In genomic region chr22:17120281-17120680, GRCh38 we compare ENCODE assay signal across 8 cellular contexts. TPM values are rescaled to one million over a fixed set of nuclear protein-coding genes. Genes with fewer than 3 reads are reported as not detected.
A peak's percentile ranks its signal among the peaks of the same experiment; 100 is the strongest.
DNase-seq lines count a peak whose midpoint lies in the region; ATAC-seq, FAIRE-seq and TF ChIP-seq lines count a peak whose summit lies in the region.

No MANE protein-coding gene starts in this region.

- no peak overlapping the region for H3K27ac ChIP-seq in K562 (ENCODE audit: extremely low read depth, low read depth, low read length)

- no peak for TF ChIP-seq EP300 in K562 (IDR thresholded peaks at IDR 0.05; ENCODE audit: low read length)

- no peak overlapping the region for H3K4me2 ChIP-seq in K562 (ENCODE audit: insufficient read depth, low read length)

- no peak overlapping the region for H3K9ac ChIP-seq in K562 (ENCODE audit: insufficient read depth in 1 of 2, low read depth in 2 of 2, low read length in 2 of 2)

- FAIRE-seq in K562 (lab: Jason Lieb, UNC): no peak

- peaks cover 13% of the 10 kb centered on the region for H4K20me1 ChIP-seq in K562 (replicated peaks; ENCODE audit: control insufficient read depth, insufficient read depth, low read length)

- POLR2A ChIA-PET in K562 (lab: Yijun Ruan, JAX): no interaction called here

- H3K9me1 ChIP-seq in K562 (ENCODE audit: control insufficient read depth, insufficient read depth, low read length): no peaks in the 10 kb centered on the region

- no peak overlapping the region for H3K4me3 ChIP-seq in K562

- no peak for TF ChIP-seq CTCF in GM20000 (IDR thresholded peaks at IDR 0.05; ENCODE audit: extremely low read depth, missing control alignments)
- peak in 1 of 3 experiments; percentile 25; a peak in 1 of 6 replicates for TF ChIP-seq CTCF in K562 (IDR thresholded peaks at IDR 0.05 in 2 of 3, conservative IDR thresholded peaks at IDR 0.05 in 1 of 3; ENCODE audit: insufficient read depth in 2 of 3, low read depth in 1 of 3, low read length in 3 of 3)
- no peak for TF ChIP-seq CTCF in omental fat pad (IDR thresholded peaks at IDR 0.05)

- 21% methylated on average over 27 of the region's 45 CpGs for WGBS in K562 (ENCODE audit: insufficient coverage, low coverage, missing lambda C conversion rate)

- H3K4me3 Mint-ChIP-seq in T-helper 17 cell: peak overlapping the region; percentile 25

- H3K79me2 ChIP-seq in K562 (ENCODE audit: control insufficient read depth, insufficient read depth, low read length): no peaks in the 10 kb centered on the region

- no peaks in the 10 kb centered on the region for H3K36me3 ChIP-seq in K562 (ENCODE audit: control insufficient read depth, insufficient read depth, low read length)

- no peak for TF ChIP-seq POLR2A in K562 (conservative IDR thresholded peaks at IDR 0.05)

- DNase-seq in GM20000 (ENCODE audit: low spot score): peak; percentile 86
- DNase-seq in T-helper 17 cell: peak; percentile 36 to 51 (median 38)
- peak; percentile 71 to 85 (median 78) for DNase-seq in K562 (ENCODE audit: extremely low read depth in 1 of 4, low spot score in 3 of 4)
- peak; percentile 49 for DNase-seq in kidney tubule cell (ENCODE audit: low spot score)
- peak; percentile 24 for DNase-seq in stimulated activated CD8-positive, alpha-beta memory T cell treated with anti-CD3 and anti-CD28 coated beads, Interleukin-12 subunit alpha, Interleukin-12 subunit beta, amount 100 ng/mL, for 4 hours (ENCODE audit: low read depth)
- DNase-seq in omental fat pad (ENCODE audit: low spot score): no peak

- H3K4me1 Mint-ChIP-seq in T-helper 17 cell: peaks cover 37% of the 10 kb centered on the region

- no TSS peak for BruUV-seq in K562 (replicated peaks; lab: Mats Ljungman, UMichigan)

- no peak for TF ChIP-seq RAD21 in K562 (CRISPR knock-in tag; conservative IDR thresholded peaks at IDR 0.05 in 1 of 2, IDR thresholded peaks at IDR 0.05 in 1 of 2)

- ATAC-seq in T-helper 17 cell: peak; percentile 74
- ATAC-seq in K562: peak; percentile 81
- ATAC-seq in omental fat pad (ENCODE audit: low FRiP score): no peak
- no peak for ATAC-seq in HG03135 (IDR thresholded peaks at IDR 0.05; ENCODE audit: unreplicated experiment)
- no peak for ATAC-seq in HG02973 (IDR thresholded peaks at IDR 0.05; ENCODE audit: unreplicated experiment)

- H3K27ac Mint-ChIP-seq in T-helper 17 cell: no peak overlapping the region

- in situ Hi-C loops in K562 (cut with MboI): no loop called here

- peaks cover 10% of the 10 kb centered on the region for H3K27me3 Mint-ChIP-seq in T-helper 17 cell

- peaks cover 31 to 69% of the 10 kb centered on the region in 2 experiments for H3K27me3 ChIP-seq in K562 (ENCODE audit: control insufficient read depth in 2 of 2, insufficient read depth in 2 of 2, low read length in 2 of 2)

- H3K36me3 Mint-ChIP-seq in T-helper 17 cell (ENCODE audit: low read depth): no peaks in the 10 kb centered on the region

- H2AFZ ChIP-seq in K562 (ENCODE audit: low read depth, low read length): no peak overlapping the region

- CTCF ChIA-PET in K562 (lab: Yijun Ruan, JAX; ENCODE audit: low intra/inter-chr PET ratio): interaction anchor here (0.5 kb wide), 1 partner anchor 57 kb away, joined by 3 read pairs; no protein-coding TSS in a partner anchor

- H3K9me3 ChIP-seq in T-helper 17 cell (ENCODE audit: control insufficient read depth, low read length, poor library complexity, severe bottlenecking) (no peaks in the 10 kb centered on the region), K562 (replicated peaks; ENCODE audit: control insufficient read depth, insufficient read depth, low read depth, low read length) (no peaks in the 10 kb centered on the region)

- H3K4me1 ChIP-seq in K562 (replicated peaks in 1 of 2; ENCODE audit: control insufficient read depth in 2 of 2, insufficient read depth in 2 of 2, low read length in 2 of 2): peaks cover 0 to 25% of the 10 kb centered on the region in 2 experiments; a peak in 2 of 5 replicates

- intact Hi-C loops in K562 (cut with micrococcal nuclease): loop anchor here (5.0 kb wide), 1 partner anchor 52 kb away; no protein-coding TSS in a partner anchor

TF ChIP-seq in K562, 482 proteins besides CTCF, POLR2A, EP300 and RAD21 (continues in another document):
- no peak for TF ChIP-seq CTBP1 (IDR thresholded peaks at IDR 0.05; ENCODE audit: borderline replicate concordance)
- peak; percentile 54; the same call in 1 of the 2 replicates for TF ChIP-seq ZNF232 (CRISPR knock-in tag; IDR thresholded peaks at IDR 0.05)
- TF ChIP-seq SMAD1 (IDR thresholded peaks at IDR 0.05; ENCODE audit: low read depth, low read length, partially characterized antibody): no peak
- no peak for TF ChIP-seq ZNF79 (CRISPR knock-in tag; IDR thresholded peaks at IDR 0.05; ENCODE audit: low read depth)
- TF ChIP-seq ZNF23 (CRISPR knock-in tag; IDR thresholded peaks at IDR 0.05): no peak
- TF ChIP-seq KDM1A (IDR thresholded peaks at IDR 0.05): no peak
- TF ChIP-seq ZNF12 (CRISPR knock-in tag; IDR thresholded peaks at IDR 0.05): no peak

RNA-seq across cellular contexts. Expression of gene TMEM121B, which starts 0.9 kb away (rescaled TPM):
- total RNA-seq in T-helper 17 cell (under 1 TPM in 1 of 2 donors, not detected in 1; 0.20 TPM), K562 (2014; rRNA removed) (0.04 TPM in 1 of 2 replicates, not detected in the other), K562 (2014; rRNA removed; fragmentation: Illumina TruSeq; extraction: Trizol) (0.03 TPM in 1 of 2 replicates, not detected in the other), K562 (2015; rRNA removed; fragmentation: Illumina TruSeq; extraction: Trizol) (not detected in 2 replicates), K562 (2021) (0.07 TPM in 2 replicates), omental fat pad (1 to 10 TPM in 2 of 4 donors, under 1 TPM in 2; 0.46 to 1.4 (median 0.94) TPM)
- 0.09 TPM in 1 of 2 replicates, not detected in the other for total RNA-seq in K562 (2011; cell fraction: chromatin; rRNA removed; ENCODE audit: low replicate concordance)
- under 0.01 TPM in 1 of 2 replicates, not detected in the other for total RNA-seq in K562 (2011; cell fraction: nucleolus; rRNA removed)
- total RNA-seq in K562 (2011; cell fraction: nucleoplasm; rRNA removed): 0.38 TPM in 1 of 2 replicates, not detected in the other
- polyA plus RNA-seq in K562 (2011; rRNA removed) (not detected in 2 replicates), K562 (2014; fragmentation: Illumina TruSeq; extraction: Trizol) (0.03 TPM in 1 of 2 replicates, not detected in the other), K562 (2014; fragmentation: Nextera tagmentation; extraction: Ambion mirVana) (under 1 TPM in 1 of 2 experiments, not detected in 1; 0.03 TPM), K562 (2014; rRNA removed) (not detected in 2 replicates)
- not detected in 2 replicates for polyA plus RNA-seq in K562 (2011; cell fraction: cytosol; rRNA removed)
- polyA plus RNA-seq in K562 (2011; cell fraction: nucleus; rRNA removed): 0.03 TPM in 2 replicates
- 0.04 TPM in 1 of 2 replicates, not detected in the other for polyA plus RNA-seq in K562 (2012)
- not detected in 2 replicates for polyA minus RNA-seq in K562 (2011; rRNA and poly(A)+ RNA removed)
- polyA minus RNA-seq in K562 (2011; cell fraction: cytosol; rRNA and poly(A)+ RNA removed): not detected in 2 replicates
- polyA minus RNA-seq in K562 (2011; cell fraction: nucleus; rRNA and poly(A)+ RNA removed): not detected in 2 replicates

RNA-seq across cellular contexts. Expression of gene IL17RA, which starts 35.5 kb away (rescaled TPM):
- total RNA-seq in T-helper 17 cell (10 to 100 TPM; 26.2 to 31.0 TPM), K562 (2014; rRNA removed) (4.4 and 6.6 TPM in 2 replicates), K562 (2014; rRNA removed; fragmentation: Illumina TruSeq; extraction: Trizol) (2.1 and 2.8 TPM in 2 replicates), K562 (2015; rRNA removed; fragmentation: Illumina TruSeq; extraction: Trizol) (3.7 and 4.1 TPM in 2 replicates), K562 (2021) (11.4 and 11.8 TPM in 2 replicates), omental fat pad (10 to 100 TPM; 23.7 to 48.4 (median 31.0) TPM)
- 18.2 and 21.4 TPM in 2 replicates for total RNA-seq in K562 (2011; cell fraction: chromatin; rRNA removed; ENCODE audit: low replicate concordance)
- 21.4 and 22.8 TPM in 2 replicates for total RNA-seq in K562 (2011; cell fraction: nucleolus; rRNA removed)
- 21.7 and 23.7 TPM in 2 replicates for total RNA-seq in K562 (2011; cell fraction: nucleoplasm; rRNA removed)
- polyA plus RNA-seq in K562 (2011; rRNA removed) (6.5 and 7.2 TPM in 2 replicates), K562 (2014; fragmentation: Illumina TruSeq; extraction: Trizol) (3.1 and 3.8 TPM in 2 replicates), K562 (2014; fragmentation: Nextera tagmentation; extraction: Ambion mirVana) (under 1 TPM; 0.17 to 0.21 TPM), K562 (2014; rRNA removed) (5.7 and 6.9 TPM in 2 replicates)
- 5.1 and 11.4 TPM in 2 replicates for polyA plus RNA-seq in K562 (2011; cell fraction: cytosol; rRNA removed)
- polyA plus RNA-seq in K562 (2011; cell fraction: nucleus; rRNA removed): 8.8 and 13.0 TPM in 2 replicates
- 5.1 and 7.5 TPM in 2 replicates for polyA plus RNA-seq in K562 (2012)
- polyA minus RNA-seq in K562 (2011; rRNA and poly(A)+ RNA removed): 5.4 and 6.7 TPM in 2 replicates
- 3.1 and 4.1 TPM in 2 replicates for polyA minus RNA-seq in K562 (2011; cell fraction: cytosol; rRNA and poly(A)+ RNA removed)
- polyA minus RNA-seq in K562 (2011; cell fraction: nucleus; rRNA and poly(A)+ RNA removed): 7.7 and 10.1 TPM in 2 replicates

RNA-seq across cellular contexts. Expression of gene HDHD5, which starts 38.8 kb away (rescaled TPM):
- 10 to 100 TPM; 16.7 to 17.4 TPM for total RNA-seq in T-helper 17 cell
- total RNA-seq in K562 (2011; cell fraction: chromatin; rRNA removed; ENCODE audit: low replicate concordance): 12.3 and 28.7 TPM in 2 replicates
- total RNA-seq in K562 (2011; cell fraction: nucleolus; rRNA removed): 34.5 and 34.7 TPM in 2 replicates
- total RNA-seq in K562 (2011; cell fraction: nucleoplasm; rRNA removed): 23.5 and 27.0 TPM in 2 replicates
- 36.6 and 44.2 TPM in 2 replicates for total RNA-seq in K562 (2014; rRNA removed)
- 11.5 and 14.4 TPM in 2 replicates for total RNA-seq in K562 (2014; rRNA removed; fragmentation: Illumina TruSeq; extraction: Trizol)
- total RNA-seq in K562 (2015; rRNA removed; fragmentation: Illumina TruSeq; extraction: Trizol): 20.1 and 22.0 TPM in 2 replicates
- total RNA-seq in K562 (2021): 29.7 and 32.2 TPM in 2 replicates
- polyA plus RNA-seq in K562 (2011; rRNA removed): 23.1 and 28.7 TPM in 2 replicates
- 37.2 and 54.8 TPM in 2 replicates for polyA plus RNA-seq in K562 (2011; cell fraction: cytosol; rRNA removed)
- polyA plus RNA-seq in K562 (2011; cell fraction: nucleus; rRNA removed): 27.3 and 34.3 TPM in 2 replicates
- polyA plus RNA-seq in K562 (2012): 15.1 and 22.1 TPM in 2 replicates
- polyA plus RNA-seq in K562 (2014; fragmentation: Illumina TruSeq; extraction: Trizol): 24.2 and 26.8 TPM in 2 replicates
- polyA plus RNA-seq in K562 (2014; fragmentation: Nextera tagmentation; extraction: Ambion mirVana): 1 to 10 TPM; 1.6 to 2.3 TPM
- polyA plus RNA-seq in K562 (2014; rRNA removed): 33.9 and 40.0 TPM in 2 replicates
- 8.1 and 15.6 TPM in 2 replicates for polyA minus RNA-seq in K562 (2011; rRNA and poly(A)+ RNA removed)
- 13.9 and 15.7 TPM in 2 replicates for polyA minus RNA-seq in K562 (2011; cell fraction: cytosol; rRNA and poly(A)+ RNA removed)
- 12.2 and 12.3 TPM in 2 replicates for polyA minus RNA-seq in K562 (2011; cell fraction: nucleus; rRNA and poly(A)+ RNA removed)
- 10 to 100 TPM; 32.9 to 60.7 (median 36.7) TPM for total RNA-seq in omental fat pad

Comparison
In these comparisons a context has a peak if more than half of its experiments do, and no peak if none do; other contexts are left out.
1. ATAC-seq: peak in T-helper 17 cell (single experiment) and K562 (single experiment); none in omental fat pad (single experiment), HG03135 (single experiment) and HG02973 (single experiment).